24 cellular contexts compared by ENCODE assay signal in the genomic region with DNA sequence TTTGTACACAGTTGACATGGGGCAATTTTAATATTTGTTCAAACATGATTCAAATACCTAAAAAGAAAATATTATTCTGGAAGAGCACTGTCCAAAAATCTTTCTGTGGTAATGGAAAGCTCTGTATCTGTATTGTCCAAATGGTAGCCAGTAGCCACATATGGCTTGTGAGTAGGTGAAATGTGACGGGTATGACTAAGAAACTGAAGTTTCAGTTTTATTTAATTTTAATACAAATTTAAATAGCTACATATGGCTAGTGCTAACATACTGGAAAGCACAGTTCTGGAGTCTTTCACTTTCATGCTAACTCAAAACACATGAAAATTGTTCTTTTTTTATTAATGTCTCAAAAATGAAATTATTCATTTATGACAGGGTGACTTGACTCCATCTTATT.
DNase-seq lines count a peak whose midpoint lies in the region; ATAC-seq, FAIRE-seq and TF ChIP-seq lines count a peak whose summit lies in the region.
"Had no signal": no experiment of that assay in that cellular context is flagged by ENCODE, and none has a peak within 500 bp of the region (broad histone marks: within the 10 kb centered on the region; RNA-seq: fewer than 3 reads in every experiment).

No MANE protein-coding gene starts in this region.

- H3K4me3 ChIP-seq in MM.1S (ENCODE audit: low read length), result no peak overlapping the region
- H3K4me3 ChIP-seq in testis, result no peak overlapping the region
- H3K4me3 ChIP-seq in breast epithelium, result no peak overlapping the region
- H3K4me3 ChIP-seq: sigmoid colon, SJSA1, tibial nerve had no signal

- no peaks in the 10 kb centered on the region for H4K20me1 ChIP-seq in MM.1S (ENCODE audit: insufficient read depth, low read length)

- DNase-seq in MM.1S (peak; percentile 18), RCC 7860 (ENCODE audit: low spot score) (no peak), testis (no peak), breast epithelium (ENCODE audit: low spot score in 2 of 2) (no peak), caudate nucleus (lab: John Stamatoyannopoulos, UW) (no peak)
- DNase-seq: activated CD4-positive, CD25-positive, alpha-beta regulatory T cell treated with anti-CD3 and anti-CD28 coated beads, Interleukin-2, amount 50 U/mL, for 72 hours; activated CD8-positive, alpha-beta T cell treated with anti-CD3 and anti-CD28 coated beads for 36 hours; activated gamma-delta T cell; activated T-cell treated with anti-CD3 and anti-CD28 coated beads for 4 hours; Calu3; effector CD8-positive, alpha-beta T cell; foreskin melanocyte; KG1; mammary epithelial cell; NCI-H1436 treated with DMSO at 0.1 percent for 48 hours; posterior cingulate gyrus; sigmoid colon; stimulated activated CD4-positive, alpha-beta T cell treated with anti-CD3 and anti-CD28 coated beads, Interleukin-15, amount 100 ng/mL, for 24 hours had no signal

- H3K79me2 ChIP-seq in MM.1S (ENCODE audit: low read length), result no peaks in the 10 kb centered on the region

- TF ChIP-seq POLR2A in testis (IDR thresholded peaks at IDR 0.05) (no peak), breast epithelium (IDR thresholded peaks at IDR 0.05) (no peak)

- no peak overlapping the region for H3K4me2 ChIP-seq in MM.1S (ENCODE audit: low read depth, low read length)

- no peaks in the 10 kb centered on the region for H3K27me3 ChIP-seq in MM.1S (replicated peaks; ENCODE audit: insufficient read depth, low read length)
- H3K27me3 ChIP-seq in testis, result no peaks in the 10 kb centered on the region
- no peaks in the 10 kb centered on the region for H3K27me3 ChIP-seq in breast epithelium
- H3K27me3 ChIP-seq: sigmoid colon, SJSA1, tibial nerve had no signal

- H3K4me1 ChIP-seq in MM.1S (ENCODE audit: low read length) (peaks cover 11% of the 10 kb centered on the region), testis (no peaks in the 10 kb centered on the region), breast epithelium (no peaks in the 10 kb centered on the region)
- H3K4me1 ChIP-seq: sigmoid colon, tibial nerve had no signal

- intact Hi-C loops in testis (cut with DNase I; ENCODE audit: low total_unique reads) (no loop called here), breast epithelium (cut with DNase I; ENCODE audit: low total_unique reads) (no loop called here)

- H3K36me3 ChIP-seq in MM.1S (replicated peaks; ENCODE audit: insufficient read depth, low read length), result no peaks in the 10 kb centered on the region
- no peaks in the 10 kb centered on the region for H3K36me3 ChIP-seq in testis (ENCODE audit: low read depth, missing control alignments)
- H3K36me3 ChIP-seq in breast epithelium, result no peaks in the 10 kb centered on the region
- H3K36me3 ChIP-seq: sigmoid colon, SJSA1, tibial nerve had no signal

- no peak for FAIRE-seq in RCC 7860 (lab: Jason Lieb, UNC)
- FAIRE-seq: GM12892, TTC549 had no signal

- H2AFZ ChIP-seq in MM.1S (ENCODE audit: low read length), result no peak overlapping the region

- H3K9ac ChIP-seq in MM.1S (ENCODE audit: low read length), result no peak overlapping the region

- ATAC-seq in GM18909 (IDR thresholded peaks at IDR 0.05; ENCODE audit: poor library complexity, unreplicated experiment) (peak; percentile 60), HG02884 (IDR thresholded peaks at IDR 0.05; ENCODE audit: unreplicated experiment) (peak; percentile 97)
- ATAC-seq: activated CD8-positive, alpha-beta T cell treated with anti-CD3 and anti-CD28 coated beads for 36 hours had no signal

- H3K9me2 ChIP-seq in MM.1S (replicated peaks; ENCODE audit: insufficient read depth, low read length), result no peaks in the 10 kb centered on the region

- TF ChIP-seq CTCF in MM.1S (IDR thresholded peaks at IDR 0.05; ENCODE audit: low read length) (no peak), testis (IDR thresholded peaks at IDR 0.05) (no peak), breast epithelium (IDR thresholded peaks at IDR 0.05) (no peak)

- WGBS in testis, 2 donors, result 82 to 100% methylated on average over 1 of the region's 1 CpG

- no peaks in the 10 kb centered on the region for H3K9me3 ChIP-seq in MM.1S (replicated peaks; ENCODE audit: insufficient read depth, low read length)
- H3K9me3 ChIP-seq in testis, result no peaks in the 10 kb centered on the region
- no peaks in the 10 kb centered on the region for H3K9me3 ChIP-seq in breast epithelium
- H3K9me3 ChIP-seq: sigmoid colon, SJSA1, tibial nerve had no signal

- H3K27ac ChIP-seq in MM.1S (ENCODE audit: low read length) (no peak overlapping the region), testis (no peak overlapping the region), breast epithelium (no peak overlapping the region), caudate nucleus (ENCODE audit: low read depth, low read length) (no peak overlapping the region)
- H3K27ac ChIP-seq: sigmoid colon, SJSA1, tibial nerve had no signal

- no peaks in the 10 kb centered on the region for H3F3A ChIP-seq in MM.1S (ENCODE audit: insufficient read depth, low read length)
